ENCODE assay signal across 1 cellular context in the genomic region with DNA sequence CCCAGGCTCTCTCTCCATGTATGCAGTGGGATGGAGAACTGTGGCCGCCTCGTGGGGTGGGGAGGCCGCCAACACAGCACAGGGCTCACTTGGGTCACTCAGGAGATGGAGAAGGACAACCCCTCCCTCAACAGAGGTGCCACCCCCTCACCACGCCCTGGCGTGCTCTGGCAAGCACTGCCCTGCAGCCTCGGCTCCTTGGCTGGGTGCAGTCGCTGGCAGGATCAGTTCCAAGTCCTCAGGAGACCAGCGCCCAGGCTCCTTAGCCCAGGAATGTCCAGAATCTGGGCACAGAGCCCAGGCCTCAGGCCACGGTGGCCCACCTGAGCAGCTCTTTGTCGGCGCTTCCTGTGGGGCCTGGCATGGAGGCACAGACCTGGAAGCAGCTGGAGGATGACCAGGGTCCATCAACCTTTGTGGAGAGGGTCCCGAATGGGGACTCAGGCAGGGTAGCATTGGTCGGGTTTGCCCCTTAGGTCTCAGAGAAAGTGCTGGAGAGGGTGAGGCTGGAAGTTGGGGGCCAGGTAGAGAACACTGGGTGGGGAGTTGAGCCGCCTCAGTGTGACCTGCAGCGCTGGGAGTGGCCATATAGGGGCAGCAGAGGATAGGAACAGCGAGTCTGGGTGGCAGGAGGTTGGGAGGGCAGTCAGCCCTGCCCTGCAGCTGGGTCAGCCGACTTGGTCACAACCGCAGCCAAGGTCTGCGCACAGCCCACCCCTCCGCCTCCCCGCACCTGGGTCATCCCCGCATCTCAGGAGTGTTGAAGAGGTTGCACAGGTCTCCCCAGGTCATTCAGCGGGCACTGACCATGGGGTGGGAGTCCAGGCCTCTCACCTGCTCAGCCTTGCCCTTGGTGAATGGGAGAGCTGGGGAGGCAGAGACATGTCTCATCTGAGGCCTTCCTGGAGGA.
TF ChIP-seq lines count a peak whose summit lies in the region.

No MANE protein-coding gene starts in this region.

TF ChIP-seq in HepG2, 621 proteins besides CTCF, POLR2A, EP300 and RAD21 (continued from another document and continues in another):
- TF ChIP-seq ZNF770 (CRISPR knock-in tag; IDR thresholded peaks at IDR 0.05) (no peak), ZNF354B (CRISPR knock-in tag; IDR thresholded peaks at IDR 0.05) (no peak), PAX8 (CRISPR knock-in tag; IDR thresholded peaks at IDR 0.05; ENCODE audit: borderline replicate concordance) (no peak), GATA4 (IDR thresholded peaks at IDR 0.05; ENCODE audit: borderline replicate concordance, low read depth) (no peak), ZNF24 (IDR thresholded peaks at IDR 0.05) (no peak), REL (CRISPR knock-in tag; conservative IDR thresholded peaks at IDR 0.05) (no peak), ATF1 (CRISPR knock-in tag; IDR thresholded peaks at IDR 0.05) (no peak), DMAP1 (CRISPR knock-in tag; IDR thresholded peaks at IDR 0.05) (peak; percentile 32; the same call in 1 of the 2 replicates), ZNF550 (CRISPR knock-in tag; IDR thresholded peaks at IDR 0.05; ENCODE audit: borderline replicate concordance) (no peak), AHDC1 (CRISPR knock-in tag; IDR thresholded peaks at IDR 0.05; ENCODE audit: borderline replicate concordance) (no peak), HMGXB4 (CRISPR knock-in tag; IDR thresholded peaks at IDR 0.05; ENCODE audit: borderline replicate concordance in 1 of 2, low read depth in 1 of 2) (peak; percentile 49 to 68; a peak in 2 of 4 replicates), ZNF18 (CRISPR knock-in tag; IDR thresholded peaks at IDR 0.05; ENCODE audit: insufficient replicate concordance) (no peak), ZNF788 (CRISPR knock-in tag; IDR thresholded peaks at IDR 0.05; ENCODE audit: borderline replicate concordance) (no peak), SIN3B (IDR thresholded peaks at IDR 0.05; ENCODE audit: low read length) (0 out of 2 replicates have a peak, but pooled peaks have one; percentile 42), KLF9 (CRISPR knock-in tag; IDR thresholded peaks at IDR 0.05; ENCODE audit: low read depth) (no peak), ZNF570 (CRISPR knock-in tag; IDR thresholded peaks at IDR 0.05; ENCODE audit: borderline replicate concordance) (no peak), ZNF251 (CRISPR knock-in tag; IDR thresholded peaks at IDR 0.05) (0 out of 2 replicates have a peak, but pooled peaks have one; percentile 57), KDM2A (CRISPR knock-in tag; IDR thresholded peaks at IDR 0.05; ENCODE audit: borderline replicate concordance, low read depth) (peak; percentile 50; the same call in 1 of the 2 replicates), IKZF1 (IDR thresholded peaks at IDR 0.05) (no peak), ZSCAN5A (CRISPR knock-in tag; IDR thresholded peaks at IDR 0.05; ENCODE audit: borderline replicate concordance) (no peak), ZNF350 (CRISPR knock-in tag; IDR thresholded peaks at IDR 0.05; ENCODE audit: borderline replicate concordance, low read depth) (no peak), ZNF572 (CRISPR knock-in tag; IDR thresholded peaks at IDR 0.05) (peak; percentile 84; the same call in 1 of the 2 replicates), CHD2 (IDR thresholded peaks at IDR 0.05; ENCODE audit: low read depth, low read length) (no peak), ZNF33B (CRISPR knock-in tag; IDR thresholded peaks at IDR 0.05) (no peak), ZNF138 (CRISPR knock-in tag; IDR thresholded peaks at IDR 0.05; ENCODE audit: low read depth) (no peak), SPEN (CRISPR knock-in tag; IDR thresholded peaks at IDR 0.05; ENCODE audit: low read depth) (no peak), ZSCAN9 (CRISPR knock-in tag; IDR thresholded peaks at IDR 0.05; ENCODE audit: borderline replicate concordance) (no peak), ATF7-NPFF (CRISPR knock-in tag; IDR thresholded peaks at IDR 0.05; ENCODE audit: low read depth) (no peak), STAG1 (CRISPR knock-in tag; IDR thresholded peaks at IDR 0.05) (peak; percentile 98)
- TF ChIP-seq, protein P1, sequence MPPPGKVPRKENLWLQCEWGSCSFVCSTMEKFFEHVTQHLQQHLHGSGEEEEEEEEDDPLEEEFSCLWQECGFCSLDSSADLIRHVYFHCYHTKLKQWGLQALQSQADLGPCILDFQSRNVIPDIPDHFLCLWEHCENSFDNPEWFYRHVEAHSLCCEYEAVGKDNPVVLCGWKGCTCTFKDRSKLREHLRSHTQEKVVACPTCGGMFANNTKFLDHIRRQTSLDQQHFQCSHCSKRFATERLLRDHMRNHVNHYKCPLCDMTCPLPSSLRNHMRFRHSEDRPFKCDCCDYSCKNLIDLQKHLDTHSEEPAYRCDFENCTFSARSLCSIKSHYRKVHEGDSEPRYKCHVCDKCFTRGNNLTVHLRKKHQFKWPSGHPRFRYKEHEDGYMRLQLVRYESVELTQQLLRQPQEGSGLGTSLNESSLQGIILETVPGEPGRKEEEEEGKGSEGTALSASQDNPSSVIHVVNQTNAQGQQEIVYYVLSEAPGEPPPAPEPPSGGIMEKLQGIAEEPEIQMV (CRISPR knock-in tag; IDR thresholded peaks at IDR 0.05; ENCODE audit: low read depth) = no peak
- TF ChIP-seq, protein P2, sequence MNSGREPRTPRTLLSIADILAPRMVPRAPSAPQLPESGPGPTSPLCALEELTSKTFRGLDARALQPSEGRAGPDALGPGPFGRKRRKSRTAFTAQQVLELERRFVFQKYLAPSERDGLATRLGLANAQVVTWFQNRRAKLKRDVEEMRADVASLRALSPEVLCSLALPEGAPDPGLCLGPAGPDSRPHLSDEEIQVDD (CRISPR knock-in tag; IDR thresholded peaks at IDR 0.05; ENCODE audit: borderline replicate concordance) = no peak
- TF ChIP-seq, protein P3, sequence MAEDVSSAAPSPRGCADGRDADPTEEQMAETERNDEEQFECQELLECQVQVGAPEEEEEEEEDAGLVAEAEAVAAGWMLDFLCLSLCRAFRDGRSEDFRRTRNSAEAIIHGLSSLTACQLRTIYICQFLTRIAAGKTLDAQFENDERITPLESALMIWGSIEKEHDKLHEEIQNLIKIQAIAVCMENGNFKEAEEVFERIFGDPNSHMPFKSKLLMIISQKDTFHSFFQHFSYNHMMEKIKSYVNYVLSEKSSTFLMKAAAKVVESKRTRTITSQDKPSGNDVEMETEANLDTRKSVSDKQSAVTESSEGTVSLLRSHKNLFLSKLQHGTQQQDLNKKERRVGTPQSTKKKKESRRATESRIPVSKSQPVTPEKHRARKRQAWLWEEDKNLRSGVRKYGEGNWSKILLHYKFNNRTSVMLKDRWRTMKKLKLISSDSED (CRISPR knock-in tag; IDR thresholded peaks at IDR 0.05) = no peak
- TF ChIP-seq, protein P4, sequence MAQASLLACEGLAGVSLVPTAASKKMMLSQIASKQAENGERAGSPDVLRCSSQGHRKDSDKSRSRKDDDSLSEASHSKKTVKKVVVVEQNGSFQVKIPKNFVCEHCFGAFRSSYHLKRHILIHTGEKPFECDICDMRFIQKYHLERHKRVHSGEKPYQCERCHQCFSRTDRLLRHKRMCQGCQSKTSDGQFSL (CRISPR knock-in tag; IDR thresholded peaks at IDR 0.05) = 0 out of 2 replicates have a peak, but pooled peaks have one; percentile 28
- TF ChIP-seq, protein P5, sequence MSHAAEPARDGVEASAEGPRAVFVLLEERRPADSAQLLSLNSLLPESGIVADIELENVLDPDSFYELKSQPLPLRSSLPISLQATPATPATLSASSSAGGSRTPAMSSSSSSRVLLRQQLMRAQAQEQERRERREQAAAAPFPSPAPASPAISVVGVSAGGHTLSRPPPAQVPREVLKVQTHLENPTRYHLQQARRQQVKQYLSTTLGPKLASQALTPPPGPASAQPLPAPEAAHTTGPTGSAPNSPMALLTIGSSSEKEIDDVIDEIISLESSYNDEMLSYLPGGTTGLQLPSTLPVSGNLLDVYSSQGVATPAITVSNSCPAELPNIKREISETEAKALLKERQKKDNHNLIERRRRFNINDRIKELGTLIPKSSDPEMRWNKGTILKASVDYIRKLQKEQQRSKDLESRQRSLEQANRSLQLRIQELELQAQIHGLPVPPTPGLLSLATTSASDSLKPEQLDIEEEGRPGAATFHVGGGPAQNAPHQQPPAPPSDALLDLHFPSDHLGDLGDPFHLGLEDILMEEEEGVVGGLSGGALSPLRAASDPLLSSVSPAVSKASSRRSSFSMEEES (CRISPR knock-in tag; IDR thresholded peaks at IDR 0.05) = no peak; the same call in 1 of the 2 replicates
